In the genomic region with DNA sequence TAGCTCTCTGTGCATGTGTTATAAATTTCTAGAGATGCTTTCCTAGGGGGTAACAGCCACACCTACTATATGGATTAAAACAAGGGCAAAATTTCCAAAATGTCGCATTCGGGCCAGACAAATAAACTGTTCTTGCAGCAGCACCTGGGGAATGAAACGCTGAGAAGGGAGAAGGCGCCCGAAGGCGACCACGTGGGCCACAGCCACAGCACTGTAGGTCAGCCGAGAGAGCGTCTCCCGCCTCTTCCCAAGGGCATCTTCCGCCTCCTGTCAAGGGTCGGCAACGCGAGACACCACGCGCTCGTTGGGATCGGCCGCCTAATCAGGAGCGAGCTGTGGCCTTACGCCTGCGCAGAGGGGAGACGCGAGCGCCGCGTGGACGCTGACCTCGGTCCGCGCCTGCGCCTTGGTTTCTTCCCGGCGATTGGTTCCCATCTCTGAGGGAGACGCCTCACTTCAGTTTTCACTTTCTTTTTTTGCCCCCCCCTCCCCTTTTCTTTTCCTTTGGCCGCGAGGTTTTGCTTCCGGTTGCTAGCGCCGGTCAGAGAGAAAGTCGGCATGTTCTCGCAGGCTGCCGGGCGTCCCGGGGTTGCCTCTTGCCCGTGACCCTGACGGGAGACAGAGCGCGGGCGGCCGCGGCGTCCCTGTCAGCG, we compare ENCODE assay signal across 8 cellular contexts. TPM values are rescaled to one million over a fixed set of nuclear protein-coding genes. Genes with fewer than 3 reads are reported as not detected.
DNase-seq lines count a peak whose midpoint lies in the region; ATAC-seq, FAIRE-seq and TF ChIP-seq lines count a peak whose summit lies in the region.

A gene with protein sequence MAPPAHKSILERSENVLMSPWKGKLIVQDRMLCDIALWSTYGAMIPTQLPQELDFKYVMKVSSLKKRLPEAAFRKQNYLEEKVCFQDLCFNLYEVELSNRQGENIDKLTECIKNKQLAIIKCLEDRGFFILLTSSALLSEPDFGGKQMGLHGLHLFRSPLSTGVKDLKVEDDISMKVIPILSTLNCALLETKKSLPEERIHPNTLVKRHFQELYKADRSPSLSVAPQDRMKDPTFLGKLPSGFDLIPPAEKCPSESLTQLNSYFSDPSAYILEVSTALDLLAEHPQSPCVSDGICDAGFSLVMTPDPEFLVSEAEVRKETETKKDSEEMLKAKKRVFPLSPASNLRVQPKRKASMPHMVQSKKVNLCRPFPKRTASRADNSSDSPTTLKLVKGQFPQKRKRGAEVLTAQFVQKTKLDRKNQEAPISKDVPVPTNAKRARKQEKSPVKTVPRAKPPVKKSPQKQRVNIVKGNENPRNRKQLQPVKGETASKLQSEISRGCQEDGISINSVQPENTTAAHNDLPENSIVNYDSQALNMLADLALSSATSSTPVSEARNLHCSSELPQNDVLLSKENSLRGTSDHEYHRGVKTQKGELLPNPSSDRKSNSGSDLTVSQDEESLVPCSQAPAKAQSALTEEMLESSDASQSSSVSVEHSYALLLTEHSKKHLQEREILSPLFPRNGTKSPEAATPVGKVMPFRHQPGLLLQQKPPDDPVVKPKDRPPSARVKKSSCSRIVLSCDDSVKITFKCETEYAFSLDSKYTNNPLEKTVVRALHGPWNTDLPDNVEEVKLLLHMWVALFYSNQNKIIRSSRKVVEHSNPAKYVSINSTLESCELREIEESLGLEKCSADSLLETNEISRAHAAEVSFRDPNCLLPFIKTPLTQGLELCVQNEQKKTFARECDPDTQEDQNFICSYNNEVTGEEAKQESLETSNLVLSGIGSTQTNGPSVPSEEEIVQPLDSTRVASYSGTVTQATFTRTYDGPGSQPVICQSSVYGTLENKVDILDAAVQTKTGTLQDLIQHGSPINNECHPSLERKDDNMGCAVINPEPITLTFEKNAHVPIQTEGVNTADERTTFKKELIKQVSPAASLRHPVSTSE (N-terminal part only) (plus strand): TSS at position 521 of the 653 bp plus-strand sequence. CDS start 35,805 bp downstream, outside the sequence.

- no peak for TF ChIP-seq CTCF in AG09319 (IDR thresholded peaks at IDR 0.05; ENCODE audit: low read depth, low read length)

- ATAC-seq in GM19035 (IDR thresholded peaks at IDR 0.05; ENCODE audit: unreplicated experiment) (peak; percentile 62), HG03354 (IDR thresholded peaks at IDR 0.05; ENCODE audit: poor library complexity, severe bottlenecking, unreplicated experiment) (peak; percentile 79)

- peak; percentile 73 for FAIRE-seq in islet of Langerhans (lab: Jason Lieb, UNC)

- DNase-seq in AG09319 (ENCODE audit: extremely low read depth, low read depth) (peak; percentile 92), NCI-H460 (ENCODE audit: extremely low read depth, low read depth) (peak; percentile 95), cerebellar nuclear complex (lab: John Stamatoyannopoulos, UW) (peak; percentile 82 to 87)
- peak; percentile 96 for DNase-seq in activated CD4-positive, CD25-positive, alpha-beta regulatory T cell treated with anti-CD3 and anti-CD28 coated beads, Interleukin-2, amount 50 U/mL, for 72 hours
- DNase-seq in stimulated activated CD4-positive, alpha-beta T cell treated with anti-CD3 and anti-CD28 coated beads, Interleukin-12 subunit alpha, Interleukin-12 subunit beta, amount 100 ng/mL, for 4 hours = peak; percentile 97

RNA-seq across cellular contexts. Expression of the gene that starts here (rescaled TPM):
- 69.7 and 86.6 TPM in 2 replicates for total RNA-seq in NCI-H460 (2014; rRNA removed; shearing (Covaris generic))
- polyA plus RNA-seq in NCI-H460 (2014; cell fraction: nucleus; rRNA removed) = 47.0 and 51.5 TPM in 2 replicates

Comparison
In these comparisons a context has a peak if more than half of its experiments do, and no peak if none do; other contexts are left out.
1. Peak in every context shown above with its lines: DNase-seq and ATAC-seq.